Comparison of ENCODE assay signal across 23 cellular contexts in the genomic region with DNA sequence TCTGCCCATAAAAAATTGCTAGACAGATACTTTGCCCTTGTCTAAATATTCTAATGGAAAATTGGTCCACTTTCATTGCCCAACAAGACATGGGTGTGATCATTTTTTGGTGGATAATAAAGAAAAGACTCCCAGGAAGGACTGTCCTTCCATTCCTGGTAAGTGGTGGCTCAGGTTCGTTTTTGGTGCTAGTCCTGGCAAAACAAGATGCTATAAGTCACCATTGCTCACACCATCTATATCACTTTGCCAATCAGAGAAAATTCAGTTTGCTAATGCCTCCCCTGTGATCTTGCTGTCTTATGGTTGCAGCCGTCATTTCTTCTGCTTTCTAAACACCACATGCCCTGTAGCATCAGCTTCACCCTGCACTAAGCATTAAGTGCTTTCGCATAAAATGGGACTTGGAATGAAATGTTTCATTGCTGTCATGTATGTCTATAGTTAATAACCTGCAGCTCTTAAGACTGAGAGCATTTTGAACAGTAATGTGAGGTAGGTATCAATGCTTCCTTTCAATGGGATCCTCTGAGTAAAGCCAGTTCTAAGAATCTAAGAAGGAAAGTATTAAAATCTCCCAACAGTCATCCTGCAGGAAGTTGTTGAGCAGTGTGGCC.
A peak's percentile ranks its signal among the peaks of the same experiment; 100 is the strongest.
DNase-seq lines count a peak whose midpoint lies in the region; ATAC-seq and TF ChIP-seq lines count a peak whose summit lies in the region.
"Had no signal": no experiment of that assay in that cellular context is flagged by ENCODE, and none has a peak within 500 bp of the region (broad histone marks: within the 10 kb centered on the region; RNA-seq: fewer than 3 reads in every experiment).

No MANE protein-coding gene starts in this region.

- ATAC-seq in heart right ventricle (no peak), HG03175 (IDR thresholded peaks at IDR 0.05; ENCODE audit: unreplicated experiment) (no peak), aorta (ENCODE audit: low FRiP score) (no peak)
- ATAC-seq: A549, GM12878 had no signal

- H3K36me3 ChIP-seq in heart right ventricle (peaks cover 0 to 74% (median 6%) of the 10 kb centered on the region in 9 donors), SJCRH30 (peaks cover 89% of the 10 kb centered on the region), thyroid gland (peaks cover 7 to 14% of the 10 kb centered on the region in 2 donors), aorta (ENCODE audit: control insufficient read depth in 1 of 2, insufficient read depth in 2 of 2, low read length in 1 of 2) (peaks cover 3 to 9% of the 10 kb centered on the region in 2 donors)

- H3K27me3 ChIP-seq in heart right ventricle (no peaks in the 10 kb centered on the region), SJCRH30 (no peaks in the 10 kb centered on the region), thyroid gland (no peaks in the 10 kb centered on the region), aorta (ENCODE audit: control insufficient read depth in 1 of 2, insufficient read depth in 2 of 2, low read length in 1 of 2) (no peaks in the 10 kb centered on the region)
- H3K27me3 ChIP-seq: MG63 had no signal

- intact Hi-C loops in heart right ventricle (cut with DNase I) (loop anchor here in 1 of 10 donors (5.0 kb wide), 1 partner anchor 60 kb away; no protein-coding TSS in a partner anchor), cardiac septum (cut with DNase I) (no loop called here), thyroid gland (cut with DNase I) (no loop called here), aorta (cut with DNase I) (loop anchor here in 1 of 2 donors (5.0 kb wide), 1 partner anchor 35 kb away; no protein-coding TSS in a partner anchor)

- H3K9me3 Mint-ChIP-seq in mesothelial cell of epicardium, result no peaks in the 10 kb centered on the region
- H3K9me3 Mint-ChIP-seq: CD14-positive monocyte had no signal

- 86 to 91% methylated on average over 3 of the region's 3 CpGs for WGBS in heart right ventricle, 2 donors
- WGBS in thyroid gland, 2 donors, result 87 to 95% methylated on average over 3 of the region's 3 CpGs
- 80 to 81% methylated on average over 3 of the region's 3 CpGs for WGBS in aorta, 2 donors

- TF ChIP-seq CTCF in heart right ventricle (IDR thresholded peaks at IDR 0.05) (no peak), mesothelial cell of epicardium (IDR thresholded peaks at IDR 0.05; ENCODE audit: unreplicated experiment) (no peak), thyroid gland (IDR thresholded peaks at IDR 0.05) (no peak)

- peaks cover 0 to 64% (median 41%) of the 10 kb centered on the region in 9 donors for H3K4me1 ChIP-seq in heart right ventricle
- peaks cover 57% of the 10 kb centered on the region for H3K4me1 ChIP-seq in SJCRH30
- H3K4me1 ChIP-seq in thyroid gland, result peaks cover 50 to 67% of the 10 kb centered on the region in 2 donors
- H3K4me1 ChIP-seq in aorta (ENCODE audit: control insufficient read depth in 1 of 2, insufficient read depth in 2 of 2, low read length in 2 of 2), result peaks cover 7 to 10% of the 10 kb centered on the region in 2 donors

- H3K27ac ChIP-seq in heart right ventricle, result peak overlapping the region in 7 of 10 donors; percentile 13 to 91 (median 42)
- H3K27ac ChIP-seq in SJCRH30, result peak overlapping the region; percentile 88
- peak overlapping the region; percentile 67 to 90 (median 81) for H3K27ac ChIP-seq in thyroid gland
- H3K27ac ChIP-seq in aorta (ENCODE audit: low read depth in 1 of 2, low read length in 2 of 2), result no peak overlapping the region
- H3K27ac ChIP-seq: SK-N-MC had no signal

- no peak overlapping the region for H3K4me3 Mint-ChIP-seq in mesothelial cell of epicardium
- H3K4me3 Mint-ChIP-seq: B cell, CD14-positive monocyte had no signal

- H3K27me3 Mint-ChIP-seq in mesothelial cell of epicardium (ENCODE audit: low read depth), result no peaks in the 10 kb centered on the region
- H3K27me3 Mint-ChIP-seq: B cell had no signal

- peaks cover 61% of the 10 kb centered on the region for H3K4me1 Mint-ChIP-seq in mesothelial cell of epicardium

- DNase-seq in heart right ventricle (no peak), cardiac septum (ENCODE audit: low spot score) (no peak), SJCRH30 (no peak), mesothelial cell of epicardium (ENCODE audit: low spot score in 2 of 2, unreplicated experiment in 2 of 2) (no peak), thyroid gland (no peak), NCI-H1105 (lab: John Stamatoyannopoulos, UW) (no peak), aorta (no peak)
- DNase-seq: DMS79 treated with DMSO at 0.1 percent for 48 hours, H7, Kasumi-1, MG63, NCI-H1436, NCI-H187 treated with DMSO at 0.1 percent for 48 hours, NCI-H2107, NCI-H526 treated with DMSO at 0.1 percent for 48 hours, OCI-M1, SHP77 had no signal

- H3K4me3 ChIP-seq in heart right ventricle (no peak overlapping the region), SJCRH30 (no peak overlapping the region), thyroid gland (replicated peaks in 1 of 3) (no peak overlapping the region), aorta (ENCODE audit: low read length in 2 of 2) (no peak overlapping the region)
- H3K4me3 ChIP-seq: A549, GM12878, MG63, SK-N-MC had no signal

- H3K36me3 Mint-ChIP-seq in mesothelial cell of epicardium, result peaks cover 51% of the 10 kb centered on the region

- H3K9me3 ChIP-seq in heart right ventricle (no peaks in the 10 kb centered on the region), SJCRH30 (replicated peaks) (no peaks in the 10 kb centered on the region), thyroid gland (no peaks in the 10 kb centered on the region), aorta (ENCODE audit: control insufficient read depth, low read length) (no peaks in the 10 kb centered on the region)
- H3K9me3 ChIP-seq: A549, MG63 had no signal

- TF ChIP-seq POLR2A in thyroid gland (IDR thresholded peaks at IDR 0.05), result no peak

- H3K27ac Mint-ChIP-seq in mesothelial cell of epicardium, result peak overlapping the region; percentile 17
- H3K27ac Mint-ChIP-seq: B cell, CD14-positive monocyte had no signal

Comparison
In these comparisons a context has a peak if more than half of its experiments do, and no peak if none do; other contexts are left out.
1. H3K27ac ChIP-seq: peak in heart right ventricle (7 of 10), SJCRH30 (single experiment) and thyroid gland (3 of 3); none in aorta (0 of 2).